1 cellular context compared by ENCODE assay signal in the genomic region with DNA sequence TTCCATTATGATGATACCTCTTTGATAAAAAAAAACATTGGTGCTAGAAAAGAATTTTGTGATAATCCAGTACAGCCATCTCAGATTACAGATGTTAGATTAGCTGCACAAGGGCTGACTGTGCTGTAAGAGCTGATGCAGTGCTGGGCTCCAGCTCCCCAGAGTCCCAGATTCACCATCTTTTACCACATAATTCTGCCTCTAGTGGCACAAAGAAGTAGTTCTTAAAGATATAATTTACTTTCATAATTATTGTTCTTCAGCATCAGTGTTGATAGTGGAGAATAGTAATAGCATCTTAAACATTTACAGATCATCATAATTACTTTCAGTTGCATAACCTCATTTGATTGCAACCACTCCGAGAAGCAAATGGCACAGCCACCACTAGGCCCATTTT.
TF ChIP-seq lines count a peak whose summit lies in the region.

No MANE protein-coding gene starts in this region.

TF ChIP-seq in HepG2, 621 proteins besides CTCF, POLR2A, EP300 and RAD21 (continued from another document):
- TF ChIP-seq ZXDC (CRISPR knock-in tag; IDR thresholded peaks at IDR 0.05) = no peak
- no peak for TF ChIP-seq ZNF205 (CRISPR knock-in tag; IDR thresholded peaks at IDR 0.05)
TF ChIP-seq in HepG2: peak in this region for 0.
